In genomic region chr10:60710041-60710440, GRCh38 we compare ENCODE assay signal across 22 cellular contexts.
"Had no signal": no experiment of that assay in that cellular context is flagged by ENCODE, and none has a peak within 500 bp of the region (broad histone marks: within the 10 kb centered on the region; RNA-seq: fewer than 3 reads in every experiment).

No MANE protein-coding gene starts in this region.

- H3K4me3 ChIP-seq: ascending aorta, body of pancreas, SJSA1 had no signal

- H3K27ac ChIP-seq: ascending aorta, body of pancreas, SJSA1 had no signal

- H3K4me1 ChIP-seq: ascending aorta, SJSA1 had no signal

- FAIRE-seq: RCC 7860 had no signal

- H3K9me3 Mint-ChIP-seq: activated naive CD8-positive, alpha-beta T cell treated with anti-CD3 and anti-CD28 coated beads, Interleukin-2, amount 50 U/mL, for 24 hours had no signal

- H3K27me3 Mint-ChIP-seq: activated naive CD4-positive, alpha-beta T cell treated with anti-CD3 and anti-CD28 coated beads, Interleukin-2, amount 50 U/mL, for 24 hours; activated T-cell treated with anti-CD3 and anti-CD28 coated beads, Interleukin-2, amount 50 U/mL, for 24 hours had no signal

- ATAC-seq: activated CD4-positive, CD25-positive, alpha-beta regulatory T cell treated with anti-CD3 and anti-CD28 coated beads, Interleukin-2, amount 50 U/mL, for 24 hours; activated CD8-positive, alpha-beta memory T cell treated with anti-CD3 and anti-CD28 coated beads, Interleukin-2, amount 10 ng/mL, durations not matched to agents 7 days and 5 days; activated naive CD8-positive, alpha-beta T cell treated with anti-CD3 and anti-CD28 coated beads, Interleukin-2, amount 50 U/mL, for 24 hours; body of pancreas had no signal

- H3K27me3 ChIP-seq: ascending aorta, body of pancreas, SJSA1 had no signal

- H3K27ac Mint-ChIP-seq: activated CD8-positive, alpha-beta memory T cell treated with anti-CD3 and anti-CD28 coated beads, Interleukin-2, amount 10 ng/mL, durations not matched to agents 7 days and 5 days; activated naive CD4-positive, alpha-beta T cell treated with anti-CD3 and anti-CD28 coated beads, Interleukin-2, amount 50 U/mL, for 24 hours; activated naive CD8-positive, alpha-beta T cell treated with anti-CD3 and anti-CD28 coated beads, Interleukin-2, amount 50 U/mL, for 24 hours; activated T-cell treated with anti-CD3 and anti-CD28 coated beads, Interleukin-2, amount 50 U/mL, for 24 hours had no signal

- H3K4me1 Mint-ChIP-seq: activated naive CD8-positive, alpha-beta T cell treated with anti-CD3 and anti-CD28 coated beads, Interleukin-2, amount 50 U/mL, for 24 hours had no signal

- H3K9me3 ChIP-seq: ascending aorta, body of pancreas, SJSA1 had no signal

- H3K36me3 Mint-ChIP-seq: activated CD8-positive, alpha-beta memory T cell treated with anti-CD3 and anti-CD28 coated beads, Interleukin-2, amount 10 ng/mL, durations not matched to agents 7 days and 5 days had no signal

- H3K4me3 Mint-ChIP-seq: activated CD8-positive, alpha-beta memory T cell treated with anti-CD3 and anti-CD28 coated beads, Interleukin-2, amount 10 ng/mL, durations not matched to agents 7 days and 5 days; activated naive CD4-positive, alpha-beta T cell treated with anti-CD3 and anti-CD28 coated beads, Interleukin-2, amount 50 U/mL, for 24 hours; activated naive CD8-positive, alpha-beta T cell treated with anti-CD3 and anti-CD28 coated beads, Interleukin-2, amount 50 U/mL, for 24 hours; activated T-cell treated with anti-CD3 and anti-CD28 coated beads, Interleukin-2, amount 50 U/mL, for 24 hours had no signal

- DNase-seq: activated CD4-positive, alpha-beta T cell treated with anti-CD3 and anti-CD28 coated beads for 4 hours; activated CD8-positive, alpha-beta memory T cell treated with anti-CD3 and anti-CD28 coated beads, Interleukin-2, amount 10 ng/mL, durations not matched to agents 7 days and 5 days; activated gamma-delta T cell; activated naive CD8-positive, alpha-beta T cell treated with anti-CD3 and anti-CD28 coated beads, Interleukin-2, amount 50 U/mL, for 24 hours; activated T-cell treated with anti-CD3 and anti-CD28 coated beads, Interleukin-2, amount 50 U/mL, for 24 hours; amniotic stem cell; body of pancreas; cerebellar nuclear complex; MM.1S; NCI-H1105; NCI-H1436; NCI-H1694 treated with DMSO at 0.1 percent for 48 hours; NCI-H2029 treated with DMSO at 0.1 percent for 48 hours; NCI-H2227 treated with DMSO at 0.1 percent for 48 hours; NCI-H69; NK-92 treated with Interleukin-12 subunit alpha and Interleukin-12 subunit beta, amount 100 ng/mL, for 24 hours; SHP77 had no signal

- H3K36me3 ChIP-seq: ascending aorta, SJSA1 had no signal
